ENCODE assay signal across 8 cellular contexts in the genomic region with DNA sequence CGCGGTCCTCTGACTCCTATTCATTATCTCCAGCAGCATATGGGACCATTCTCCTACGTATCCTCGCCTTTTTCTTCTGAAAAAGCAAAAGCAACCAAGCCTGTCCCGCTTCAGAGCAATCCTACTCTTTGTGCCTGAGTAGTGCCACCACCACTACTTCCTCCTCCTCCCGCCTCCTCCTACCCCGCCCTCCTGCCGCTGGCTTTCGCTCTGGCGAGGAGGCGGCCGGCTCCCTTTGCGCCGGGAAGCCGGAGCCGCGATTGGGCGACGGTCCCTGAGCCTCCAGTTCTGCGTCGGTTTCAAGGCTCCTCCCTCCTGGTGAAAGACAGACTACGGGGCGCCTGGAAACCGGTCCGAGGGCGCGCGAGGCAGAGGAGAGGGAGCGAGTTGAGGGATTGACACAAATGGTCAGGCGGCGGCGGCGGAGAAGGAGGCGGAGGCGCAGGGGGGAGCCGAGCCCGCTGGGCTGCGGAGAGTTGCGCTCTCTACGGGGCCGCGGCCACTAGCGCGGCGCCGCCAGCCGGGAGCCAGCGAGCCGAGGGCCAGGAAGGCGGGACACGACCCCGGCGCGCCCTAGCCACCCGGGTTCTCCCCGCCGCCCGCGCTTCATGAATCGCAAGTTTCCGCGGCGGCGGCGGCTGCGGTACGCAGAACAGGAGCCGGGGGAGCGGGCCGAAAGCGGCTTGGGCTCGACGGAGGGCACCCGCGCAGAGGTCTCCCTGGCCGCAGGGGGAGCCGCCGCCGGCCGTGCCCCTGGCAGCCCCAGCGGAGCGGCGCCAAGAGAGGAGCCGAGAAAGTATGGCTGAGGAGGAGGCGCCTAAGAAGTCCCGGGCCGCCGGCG. TPM values are rescaled to one million over a fixed set of nuclear protein-coding genes. Genes with fewer than 3 reads are reported as not detected.
A peak's percentile ranks its signal among the peaks of the same experiment; 100 is the strongest.
DNase-seq lines count a peak whose midpoint lies in the region; ATAC-seq and TF ChIP-seq lines count a peak whose summit lies in the region.

A gene (plus strand): TSS at position 351 of the 841 bp plus-strand sequence. CDS start 448 bp downstream, at position 799.

- H3K36me3 Mint-ChIP-seq in Caco-2 (ENCODE audit: insufficient read depth, unreplicated experiment) = no peaks in the 10 kb centered on the region
- H3K36me3 Mint-ChIP-seq in activated CD8-positive, alpha-beta memory T cell treated with anti-CD3 and anti-CD28 coated beads, Interleukin-2, amount 10 ng/mL, durations not matched to agents 7 days and 5 days = no peaks in the 10 kb centered on the region
- peaks cover 6 to 8% of the 10 kb centered on the region in 2 donors for H3K36me3 Mint-ChIP-seq in stimulated activated naive B cell treated with anti-CD40 and anti-IgM and Interleukin-4, amounts not matched to agents 10 μg/mL and 1 μg/mL and 100 μg/mL, for 72 hours

- H3K36me3 ChIP-seq in Caco-2 (ENCODE audit: control insufficient read depth, insufficient read depth, low read length) (no peaks in the 10 kb centered on the region), esophagus muscularis mucosa (no peaks in the 10 kb centered on the region)

- H3K4me3 ChIP-seq in Caco-2 (ENCODE audit: low read depth, low read length) = peak within 1 kb of the TSS; percentile 61
- H3K4me3 ChIP-seq in esophagus muscularis mucosa = peak within 1 kb of the TSS; percentile 72 to 88 (median 88)

- H3K27ac ChIP-seq in esophagus muscularis mucosa (replicated peaks in 1 of 4) = peak within 1 kb of the TSS; percentile 94 to 98 (median 96)

- no peaks in the 10 kb centered on the region for H3K4me1 Mint-ChIP-seq in Caco-2 (ENCODE audit: low read depth, unreplicated experiment)
- H3K4me1 Mint-ChIP-seq in activated CD8-positive, alpha-beta memory T cell treated with anti-CD3 and anti-CD28 coated beads, Interleukin-2, amount 10 ng/mL, durations not matched to agents 7 days and 5 days = peaks cover 17% of the 10 kb centered on the region
- H3K4me1 Mint-ChIP-seq in stimulated activated naive B cell treated with anti-CD40 and anti-IgM and Interleukin-4, amounts not matched to agents 10 μg/mL and 1 μg/mL and 100 μg/mL, for 72 hours = peaks cover 10 to 20% of the 10 kb centered on the region in 2 donors

- peak in 1 of 2 experiments; percentile 3 for TF ChIP-seq CTCF in Caco-2 (IDR thresholded peaks at IDR 0.05; ENCODE audit: insufficient read depth in 1 of 2, low read depth in 1 of 2, low read length in 1 of 2, severe bottlenecking in 1 of 2, unreplicated experiment in 1 of 2)
- TF ChIP-seq CTCF in esophagus muscularis mucosa (IDR thresholded peaks at IDR 0.05) = peak in 2 of 3 experiments; percentile 1 to 14

- TF ChIP-seq POLR2A in esophagus muscularis mucosa (IDR thresholded peaks at IDR 0.05; ENCODE audit: low read depth) = no peak

- no TSS peak for BruUV-seq in Caco-2 (replicated peaks; lab: Mats Ljungman, UMichigan)

- no peaks in the 10 kb centered on the region for H3K9me3 ChIP-seq in Caco-2
- no peaks in the 10 kb centered on the region for H3K9me3 ChIP-seq in esophagus muscularis mucosa

- no peak for TF ChIP-seq EP300 in esophagus muscularis mucosa (IDR thresholded peaks at IDR 0.05)

- H3K4me1 ChIP-seq in Caco-2 (peaks cover 4% of the 10 kb centered on the region), esophagus muscularis mucosa (peaks cover 14 to 39% (median 35%) of the 10 kb centered on the region in 4 donors)

- peak; percentile 87 for ATAC-seq in GM19467 (IDR thresholded peaks at IDR 0.05; ENCODE audit: unreplicated experiment)
- ATAC-seq in HG03571 (IDR thresholded peaks at IDR 0.05; ENCODE audit: unreplicated experiment) = peak; percentile 93
- ATAC-seq in activated CD8-positive, alpha-beta memory T cell treated with anti-CD3 and anti-CD28 coated beads, Interleukin-2, amount 10 ng/mL, durations not matched to agents 7 days and 5 days = peak; percentile 85
- peak; percentile 92 to 93 for ATAC-seq in stimulated activated naive B cell treated with anti-CD40 and anti-IgM and Interleukin-4, amounts not matched to agents 10 μg/mL and 1 μg/mL and 100 μg/mL, for 72 hours (replicated peaks)

- H3K9me3 Mint-ChIP-seq in Caco-2 (ENCODE audit: unreplicated experiment) = no peaks in the 10 kb centered on the region
- H3K9me3 Mint-ChIP-seq in activated CD8-positive, alpha-beta memory T cell treated with anti-CD3 and anti-CD28 coated beads, Interleukin-2, amount 10 ng/mL, durations not matched to agents 7 days and 5 days (ENCODE audit: low read depth) = no peaks in the 10 kb centered on the region
- H3K9me3 Mint-ChIP-seq in stimulated activated naive B cell treated with anti-CD40 and anti-IgM and Interleukin-4, amounts not matched to agents 10 μg/mL and 1 μg/mL and 100 μg/mL, for 72 hours = no peaks in the 10 kb centered on the region

- intact Hi-C loops in Caco-2 (cut with micrococcal nuclease; ENCODE audit: unreplicated experiment) (loop anchor here (2.0 kb wide), 1 partner anchor 176 kb away; no protein-coding TSS in a partner anchor), esophagus muscularis mucosa (cut with DNase I) (no loop called here)

- POLR2A ChIA-PET in Caco-2 (lab: Charles Lee) = no interaction called here

- H3K27me3 ChIP-seq in Caco-2 (replicated peaks; ENCODE audit: control insufficient read depth, insufficient read depth, low read length) (0 out of 2 replicates have a peak, but pooled peaks cover 1% of the 10 kb centered on the region), esophagus muscularis mucosa (no peaks in the 10 kb centered on the region)

- WGBS in esophagus muscularis mucosa = 0% methylated on average over 25 of the region's 89 CpGs

- H3K27ac Mint-ChIP-seq in Caco-2 (ENCODE audit: unreplicated experiment) = no peak within 1 kb of the TSS
- no peak within 1 kb of the TSS for H3K27ac Mint-ChIP-seq in activated CD8-positive, alpha-beta memory T cell treated with anti-CD3 and anti-CD28 coated beads, Interleukin-2, amount 10 ng/mL, durations not matched to agents 7 days and 5 days
- H3K27ac Mint-ChIP-seq in stimulated activated naive B cell treated with anti-CD40 and anti-IgM and Interleukin-4, amounts not matched to agents 10 μg/mL and 1 μg/mL and 100 μg/mL, for 72 hours = peak within 1 kb of the TSS; percentile 87

- peak within 1 kb of the TSS; percentile 89 for H3K4me3 Mint-ChIP-seq in Caco-2 (ENCODE audit: unreplicated experiment)
- H3K4me3 Mint-ChIP-seq in activated CD8-positive, alpha-beta memory T cell treated with anti-CD3 and anti-CD28 coated beads, Interleukin-2, amount 10 ng/mL, durations not matched to agents 7 days and 5 days = peak within 1 kb of the TSS; percentile 69
- H3K4me3 Mint-ChIP-seq in stimulated activated naive B cell treated with anti-CD40 and anti-IgM and Interleukin-4, amounts not matched to agents 10 μg/mL and 1 μg/mL and 100 μg/mL, for 72 hours = peak within 1 kb of the TSS; percentile 91 to 93

- H3K27me3 Mint-ChIP-seq in Caco-2 (ENCODE audit: insufficient read depth, unreplicated experiment) = peaks cover 12% of the 10 kb centered on the region
- H3K27me3 Mint-ChIP-seq in activated CD8-positive, alpha-beta memory T cell treated with anti-CD3 and anti-CD28 coated beads, Interleukin-2, amount 10 ng/mL, durations not matched to agents 7 days and 5 days = peaks cover 61% of the 10 kb centered on the region
- peaks cover 36 to 43% of the 10 kb centered on the region in 2 donors for H3K27me3 Mint-ChIP-seq in stimulated activated naive B cell treated with anti-CD40 and anti-IgM and Interleukin-4, amounts not matched to agents 10 μg/mL and 1 μg/mL and 100 μg/mL, for 72 hours

- CTCF ChIA-PET in Caco-2 (lab: Charles Lee) = no interaction called here
- CTCF ChIA-PET in activated CD8-positive, alpha-beta memory T cell treated with anti-CD3 and anti-CD28 coated beads, Interleukin-2, amount 10 ng/mL, durations not matched to agents 7 days and 5 days (lab: Charles Lee) = no interaction called here

- DNase-seq in Caco-2 = peak; percentile 95 to 96
- DNase-seq in NCI-H526 treated with DMSO at 0.1 percent for 48 hours (lab: John Stamatoyannopoulos, UW) = peak; percentile 99
- peak; percentile 69 for DNase-seq in activated CD8-positive, alpha-beta memory T cell treated with anti-CD3 and anti-CD28 coated beads, Interleukin-2, amount 10 ng/mL, durations not matched to agents 7 days and 5 days
- DNase-seq in esophagus muscularis mucosa (ENCODE audit: extremely low spot score) = peak; percentile 99
- peak; percentile 96 for DNase-seq in mucosa of gallbladder (ENCODE audit: low spot score)
- peak; percentile 87 for DNase-seq in stimulated activated naive B cell treated with anti-CD40 and anti-IgM and Interleukin-4, amounts not matched to agents 10 μg/mL and 1 μg/mL and 100 μg/mL, for 72 hours

RNA-seq across cellular contexts. Expression of the gene that starts here (rescaled TPM):
- 1.2 and 1.5 TPM in 2 replicates for total RNA-seq in Caco-2 (2022)
- not detected for total RNA-seq in activated CD8-positive, alpha-beta memory T cell treated with anti-CD3 and anti-CD28 coated beads, Interleukin-2, amount 10 ng/mL, durations not matched to agents 7 days and 5 days
- 10 to 100 TPM; 12.0 to 22.2 (median 17.4) TPM for total RNA-seq in esophagus muscularis mucosa
- total RNA-seq in mucosa of gallbladder = 20.3 TPM

Comparison
In these comparisons a context has a peak if more than half of its experiments do, and no peak if none do; other contexts are left out.
1. Peak in every context shown above with its lines: DNase-seq, ATAC-seq, H3K4me3 ChIP-seq and H3K27ac ChIP-seq.
2. Peak in DNase-seq and ATAC-seq in activated CD8-positive, alpha-beta memory T cell treated with anti-CD3 and anti-CD28 coated beads, Interleukin-2, amount 10 ng/mL, durations not matched to agents 7 days and 5 days; RNA of the gene not detected or under 1 TPM.